8 cellular contexts compared by ENCODE assay signal in genomic region chr5:16464664-16465543, GRCh38. TPM values are rescaled to one million over a fixed set of nuclear protein-coding genes. Genes with fewer than 3 reads are reported as not detected.
DNase-seq lines count a peak whose midpoint lies in the region; ATAC-seq and TF ChIP-seq lines count a peak whose summit lies in the region.

No MANE protein-coding gene starts in this region.

- H3K4me1 Mint-ChIP-seq in activated naive CD4-positive, alpha-beta T cell treated with anti-CD3 and anti-CD28 coated beads, Interleukin-2, amount 50 U/mL, for 24 hours, result peaks cover 87% of the 10 kb centered on the region
- peaks cover 76% of the 10 kb centered on the region for H3K4me1 Mint-ChIP-seq in activated CD4-positive, alpha-beta T cell treated with anti-CD3 and anti-CD28 coated beads, Interleukin-2, amount 10 ng/mL, durations not matched to agents 7 days and 5 days
- H3K4me1 Mint-ChIP-seq in glutamatergic neuron (ENCODE audit: low read depth, unreplicated experiment), result peaks cover 18% of the 10 kb centered on the region
- peaks cover 36% of the 10 kb centered on the region for H3K4me1 Mint-ChIP-seq in progenitor cell of endocrine pancreas (ENCODE audit: low read depth)

- H3K27ac Mint-ChIP-seq in activated naive CD4-positive, alpha-beta T cell treated with anti-CD3 and anti-CD28 coated beads, Interleukin-2, amount 50 U/mL, for 24 hours, result peak overlapping the region; percentile 98
- peak overlapping the region; percentile 94 for H3K27ac Mint-ChIP-seq in activated CD4-positive, alpha-beta T cell treated with anti-CD3 and anti-CD28 coated beads, Interleukin-2, amount 10 ng/mL, durations not matched to agents 7 days and 5 days
- H3K27ac Mint-ChIP-seq in glutamatergic neuron (ENCODE audit: unreplicated experiment) (peak overlapping the region; percentile 90), progenitor cell of endocrine pancreas (peak overlapping the region; percentile 99)

- H3K36me3 Mint-ChIP-seq in activated naive CD4-positive, alpha-beta T cell treated with anti-CD3 and anti-CD28 coated beads, Interleukin-2, amount 50 U/mL, for 24 hours, result peaks cover 23% of the 10 kb centered on the region
- peaks cover 53% of the 10 kb centered on the region for H3K36me3 Mint-ChIP-seq in activated CD4-positive, alpha-beta T cell treated with anti-CD3 and anti-CD28 coated beads, Interleukin-2, amount 10 ng/mL, durations not matched to agents 7 days and 5 days (ENCODE audit: low read depth)
- no peaks in the 10 kb centered on the region for H3K36me3 Mint-ChIP-seq in glutamatergic neuron (ENCODE audit: unreplicated experiment)
- H3K36me3 Mint-ChIP-seq in progenitor cell of endocrine pancreas (ENCODE audit: insufficient read depth), result peaks cover 16% of the 10 kb centered on the region

- CTCF ChIA-PET in activated CD4-positive, alpha-beta T cell treated with anti-CD3 and anti-CD28 coated beads, Interleukin-2, amount 10 ng/mL, durations not matched to agents 7 days and 5 days (lab: Charles Lee), result interaction anchor here (1.3 kb wide), 2 partner anchors 9 kb away, joined by 3 to 9 read pairs; no protein-coding TSS in a partner anchor

- TF ChIP-seq CTCF in glutamatergic neuron (IDR thresholded peaks at IDR 0.05; ENCODE audit: partially characterized antibody, unreplicated experiment) (peak; percentile 10), progenitor cell of endocrine pancreas (IDR thresholded peaks at IDR 0.05; ENCODE audit: unreplicated experiment) (peak; percentile 24)

- peak overlapping the region; percentile 99 for H3K4me3 Mint-ChIP-seq in activated naive CD4-positive, alpha-beta T cell treated with anti-CD3 and anti-CD28 coated beads, Interleukin-2, amount 50 U/mL, for 24 hours
- H3K4me3 Mint-ChIP-seq in activated CD4-positive, alpha-beta T cell treated with anti-CD3 and anti-CD28 coated beads, Interleukin-2, amount 10 ng/mL, durations not matched to agents 7 days and 5 days, result peak overlapping the region; percentile 98
- H3K4me3 Mint-ChIP-seq in glutamatergic neuron (ENCODE audit: unreplicated experiment) (peak overlapping the region; percentile 100), progenitor cell of endocrine pancreas (ENCODE audit: low read depth) (peak overlapping the region; percentile 99)

- DNase-seq in activated naive CD4-positive, alpha-beta T cell treated with Interleukin-2 at 50 U/mL for 16 hours, result no peak
- no peak for DNase-seq in activated CD4-positive, alpha-beta T cell treated with anti-CD3 and anti-CD28 coated beads, Interleukin-2, amount 10 ng/mL, durations not matched to agents 7 days and 5 days
- peak; percentile 42 for DNase-seq in glutamatergic neuron
- DNase-seq in progenitor cell of endocrine pancreas (ENCODE audit: low spot score, unreplicated experiment), result no peak

- H3K9me3 Mint-ChIP-seq in activated naive CD4-positive, alpha-beta T cell treated with anti-CD3 and anti-CD28 coated beads, Interleukin-2, amount 50 U/mL, for 24 hours, result no peaks in the 10 kb centered on the region
- no peaks in the 10 kb centered on the region for H3K9me3 Mint-ChIP-seq in activated CD4-positive, alpha-beta T cell treated with anti-CD3 and anti-CD28 coated beads, Interleukin-2, amount 10 ng/mL, durations not matched to agents 7 days and 5 days
- H3K9me3 Mint-ChIP-seq in glutamatergic neuron (ENCODE audit: unreplicated experiment) (peaks cover 4% of the 10 kb centered on the region), progenitor cell of endocrine pancreas (ENCODE audit: low read depth) (no peaks in the 10 kb centered on the region)

- H3K27me3 Mint-ChIP-seq in activated naive CD4-positive, alpha-beta T cell treated with anti-CD3 and anti-CD28 coated beads, Interleukin-2, amount 50 U/mL, for 24 hours, result no peaks in the 10 kb centered on the region
- H3K27me3 Mint-ChIP-seq in activated CD4-positive, alpha-beta T cell treated with anti-CD3 and anti-CD28 coated beads, Interleukin-2, amount 10 ng/mL, durations not matched to agents 7 days and 5 days, result no peaks in the 10 kb centered on the region
- H3K27me3 Mint-ChIP-seq in glutamatergic neuron (ENCODE audit: unreplicated experiment) (peaks cover 4% of the 10 kb centered on the region), progenitor cell of endocrine pancreas (no peaks in the 10 kb centered on the region)

- POLR2A ChIA-PET in activated CD4-positive, alpha-beta T cell treated with anti-CD3 and anti-CD28 coated beads, Interleukin-2, amount 10 ng/mL, durations not matched to agents 7 days and 5 days (lab: Charles Lee), result no interaction called here

- ATAC-seq in HG02885 (IDR thresholded peaks at IDR 0.05; ENCODE audit: poor library complexity, unreplicated experiment), result no peak
- ATAC-seq in HG03521 (IDR thresholded peaks at IDR 0.05; ENCODE audit: unreplicated experiment), result no peak
- ATAC-seq in GM21367 (IDR thresholded peaks at IDR 0.05; ENCODE audit: unreplicated experiment), result no peak

RNA-seq across cellular contexts. Expression of gene ZNF622, which starts 0.7 kb away (rescaled TPM):
- total RNA-seq in activated CD4-positive, alpha-beta T cell treated with anti-CD3 and anti-CD28 coated beads, Interleukin-2, amount 10 ng/mL, durations not matched to agents 7 days and 5 days, result 10 to 100 TPM; 28.7 to 30.9 TPM
- total RNA-seq in glutamatergic neuron (ENCODE audit: unreplicated experiment) (40.0 TPM), progenitor cell of endocrine pancreas (28.5 TPM in 2 replicates)
